1 cellular context compared by ENCODE assay signal in the genomic region with DNA sequence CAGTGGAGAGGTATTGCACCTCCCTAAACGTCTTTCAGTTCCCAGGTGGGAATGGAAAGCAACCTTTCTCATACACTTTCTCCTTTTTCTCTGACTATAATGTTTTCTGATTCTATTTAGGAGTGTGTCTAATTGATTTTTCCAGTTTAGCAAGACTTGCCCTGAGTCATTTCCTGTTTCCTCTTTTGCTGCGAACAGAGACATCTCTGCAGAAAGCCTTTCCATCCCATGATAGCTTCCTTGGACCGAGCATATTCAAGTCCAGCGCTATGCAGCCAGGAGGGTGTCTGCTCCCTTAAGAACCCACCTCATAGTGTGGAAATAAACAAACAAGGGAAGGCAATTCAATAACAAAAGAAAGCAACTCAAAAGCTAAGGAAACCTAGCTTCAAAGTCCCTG.
TF ChIP-seq lines count a peak whose summit lies in the region.

No MANE protein-coding gene starts in this region.

TF ChIP-seq in endothelial cell of umbilical vein, 7 proteins besides CTCF, POLR2A, EP300 and RAD21:
- TF ChIP-seq FOS (IDR thresholded peaks at IDR 0.05; ENCODE audit: borderline replicate concordance, insufficient read depth, low read length) = peak; percentile 44
- TF ChIP-seq EZH2 (IDR thresholded peaks at IDR 0.05; ENCODE audit: borderline replicate concordance, low read depth, low read length, severe bottlenecking) = no peak
